14 cellular contexts compared by ENCODE assay signal in genomic region chr4:183353557-183353956, GRCh38. TPM values are rescaled to one million over a fixed set of nuclear protein-coding genes. Genes with fewer than 3 reads are reported as not detected.
"Had no signal": no experiment of that assay in that cellular context is flagged by ENCODE, and none has a peak within 500 bp of the region (broad histone marks: within the 10 kb centered on the region; RNA-seq: fewer than 3 reads in every experiment).

No MANE protein-coding gene starts in this region.

- H3K4me3 ChIP-seq: adrenal gland, coronary artery, prostate gland, sigmoid colon had no signal

- H3K27me3 ChIP-seq: neutrophil, sigmoid colon had no signal

- H3K36me3 ChIP-seq: adrenal gland, neutrophil, prostate gland, sigmoid colon had no signal

- ATAC-seq: T-helper 17 cell had no signal

- H3K4me1 ChIP-seq: prostate gland, sigmoid colon had no signal

- DNase-seq: activated naive CD4-positive, alpha-beta T cell treated with anti-CD3 and anti-CD28 coated beads, Interleukin-2, amount 50 U/mL, for 16 hours; effector CD4-positive, alpha-beta T cell; naive B cell; sigmoid colon; stimulated activated naive CD4-positive, alpha-beta T cell; substantia nigra; T-helper 17 cell had no signal

- H3K36me3 Mint-ChIP-seq: naive B cell had no signal

- H3K4me3 Mint-ChIP-seq: naive B cell, T-helper 17 cell, type B pancreatic cell had no signal

- H3K27ac Mint-ChIP-seq: T-helper 17 cell, type B pancreatic cell had no signal

- H3K27ac ChIP-seq: adrenal gland, coronary artery, neutrophil, prostate gland, sigmoid colon had no signal

- H3K9me3 ChIP-seq: adrenal gland, neutrophil, prostate gland, sigmoid colon had no signal

RNA-seq across cellular contexts. Expression of gene CLDN24, which starts 31.3 kb away (rescaled TPM):
- total RNA-seq: adrenal gland, kidney epithelial cell, lower leg skin, prostate gland, sigmoid colon, T-helper 17 cell had no signal
- polyA plus RNA-seq: adrenal gland, sigmoid colon had no signal

RNA-seq across cellular contexts. Expression of gene CLDN22, which starts 33.5 kb away (rescaled TPM):
- total RNA-seq: adrenal gland, kidney epithelial cell, lower leg skin, prostate gland, sigmoid colon, T-helper 17 cell had no signal
- polyA plus RNA-seq: adrenal gland, sigmoid colon had no signal
